In genomic region chr5:181170237-181170830, GRCh38 we compare ENCODE assay signal across 1 cellular context.
TF ChIP-seq lines count a peak whose summit lies in the region.

No MANE protein-coding gene starts in this region.

TF ChIP-seq in IMR-90, 13 proteins besides CTCF, POLR2A, EP300 and RAD21 (continued from another document):
- TF ChIP-seq ELK1 (IDR thresholded peaks at IDR 0.05; ENCODE audit: borderline replicate concordance, low read depth, low read length) (no peak), CHD1 (IDR thresholded peaks at IDR 0.05; ENCODE audit: low read depth, low read length) (no peak), MAZ (IDR thresholded peaks at IDR 0.05; ENCODE audit: borderline replicate concordance, low read depth, low read length) (no peak), FOS (IDR thresholded peaks at IDR 0.05; ENCODE audit: low read depth, low read length) (no peak), BHLHE40 (IDR thresholded peaks at IDR 0.05; ENCODE audit: low read depth, low read length) (no peak), MAFK (IDR thresholded peaks at IDR 0.05; ENCODE audit: low read depth, low read length) (no peak), RFX5 (IDR thresholded peaks at IDR 0.05; ENCODE audit: low read depth, low read length) (no peak), RCOR1 (IDR thresholded peaks at IDR 0.05; ENCODE audit: insufficient replicate concordance, low read length) (no peak)
